In genomic region chr20:45154183-45154582, GRCh38 we compare ENCODE assay signal across 21 cellular contexts. TPM values are rescaled to one million over a fixed set of nuclear protein-coding genes. Genes with fewer than 3 reads are reported as not detected.
DNase-seq lines count a peak whose midpoint lies in the region; ATAC-seq and TF ChIP-seq lines count a peak whose summit lies in the region.
"Had no signal": no experiment of that assay in that cellular context is flagged by ENCODE, and none has a peak within 500 bp of the region (broad histone marks: within the 10 kb centered on the region; RNA-seq: fewer than 3 reads in every experiment).

No MANE protein-coding gene starts in this region.

- H3K27ac Mint-ChIP-seq in WTC11, result no peak overlapping the region
- H3K27ac Mint-ChIP-seq in activated CD8-positive, alpha-beta memory T cell treated with anti-CD3 and anti-CD28 coated beads, Interleukin-2, amount 10 ng/mL, durations not matched to agents 7 days and 5 days, result no peak overlapping the region

- no peaks in the 10 kb centered on the region for H3K4me1 Mint-ChIP-seq in WTC11
- H3K4me1 Mint-ChIP-seq in activated CD8-positive, alpha-beta memory T cell treated with anti-CD3 and anti-CD28 coated beads, Interleukin-2, amount 10 ng/mL, durations not matched to agents 7 days and 5 days, result no peaks in the 10 kb centered on the region

- POLR2A ChIA-PET in WTC11 (lab: Charles Lee), result no interaction called here

- CTCF ChIA-PET in WTC11 (lab: Charles Lee), result interaction anchor here (2.5 kb wide), 1 partner anchor 16 kb away, joined by 13 read pairs; no protein-coding TSS in a partner anchor
- CTCF ChIA-PET in activated CD8-positive, alpha-beta memory T cell treated with anti-CD3 and anti-CD28 coated beads, Interleukin-2, amount 10 ng/mL, durations not matched to agents 7 days and 5 days (lab: Charles Lee), result no interaction called here

- H3K4me2 ChIP-seq in BLaER1 treated with 17β-estradiol and CSF1 and Interleukin-3, amounts not matched to agents 10 nM and 100 nM, result peak overlapping the region in 6 of 11 experiments; percentile 17 to 84 (median 60); a peak in 11 of 22 replicates

- TF ChIP-seq CTCF in WTC11 (IDR thresholded peaks at IDR 0.05), result no peak
- peak; percentile 16 for TF ChIP-seq CTCF in fibroblast of villous mesenchyme (IDR thresholded peaks at IDR 0.05; ENCODE audit: insufficient read depth, low read depth, low read length)

- peaks cover 24 to 61% (median 40%) of the 10 kb centered on the region in 11 experiments for H3K9me3 ChIP-seq in BLaER1 treated with 17β-estradiol and CSF1 and Interleukin-3, amounts not matched to agents 10 nM and 100 nM (replicated peaks in 1 of 11)
- H3K9me3 ChIP-seq: Caco-2, ovary, thyroid gland had no signal

- peak; percentile 7 for DNase-seq in HT1080 (ENCODE audit: low read depth)
- no peak for DNase-seq in WTC11 (ENCODE audit: low spot score)
- DNase-seq in fibroblast of villous mesenchyme (ENCODE audit: low read depth), result no peak
- DNase-seq in activated CD8-positive, alpha-beta memory T cell treated with anti-CD3 and anti-CD28 coated beads, Interleukin-2, amount 10 ng/mL, durations not matched to agents 7 days and 5 days, result no peak
- DNase-seq in occipital lobe (lab: John Stamatoyannopoulos, UW), result no peak
- DNase-seq: activated CD4-positive, alpha-beta T cell treated with anti-CD3 and anti-CD28 coated beads, Interleukin-2, amount 50 U/mL, for 4 hours; activated T-cell treated with anti-CD3 and anti-CD28 coated beads for 4 hours; amniotic stem cell; Caco-2; EL; mammary epithelial cell; NCI-H1694 treated with DMSO at 0.1 percent for 48 hours; NCI-H2227 treated with DMSO at 0.1 percent for 48 hours; ovary; sigmoid colon; stimulated activated naive CD4-positive, alpha-beta T cell; thyroid gland had no signal

- H4K20me1 ChIP-seq in BLaER1 treated with 17β-estradiol and CSF1 and Interleukin-3, amounts not matched to agents 10 nM and 100 nM, result no peaks in the 10 kb centered on the region

- H3K27me3 ChIP-seq in BLaER1 treated with 17β-estradiol and CSF1 and Interleukin-3, amounts not matched to agents 10 nM and 100 nM, result no peaks in the 10 kb centered on the region
- H3K27me3 ChIP-seq: ovary, sigmoid colon, thyroid gland had no signal

- peaks cover 9% of the 10 kb centered on the region; the same call in 1 of the 2 replicates for H3K36me3 Mint-ChIP-seq in WTC11
- peaks cover 3% of the 10 kb centered on the region for H3K36me3 Mint-ChIP-seq in activated CD8-positive, alpha-beta memory T cell treated with anti-CD3 and anti-CD28 coated beads, Interleukin-2, amount 10 ng/mL, durations not matched to agents 7 days and 5 days

- H3K4me1 ChIP-seq in BLaER1 treated with 17β-estradiol and CSF1 and Interleukin-3, amounts not matched to agents 10 nM and 100 nM, result peaks cover 0 to 32% (median 12%) of the 10 kb centered on the region in 10 experiments; a peak in 11 of 20 replicates
- H3K4me1 ChIP-seq: Caco-2 had no signal

- no peak overlapping the region for H3K9ac ChIP-seq in BLaER1 treated with 17β-estradiol and CSF1 and Interleukin-3, amounts not matched to agents 10 nM and 100 nM

- H3K4me3 Mint-ChIP-seq in WTC11, result no peak overlapping the region
- H3K4me3 Mint-ChIP-seq in activated CD8-positive, alpha-beta memory T cell treated with anti-CD3 and anti-CD28 coated beads, Interleukin-2, amount 10 ng/mL, durations not matched to agents 7 days and 5 days, result no peak overlapping the region

- peak overlapping the region in 6 of 11 experiments; percentile 14 to 71 (median 55); a peak in 9 of 22 replicates for H3K27ac ChIP-seq in BLaER1 treated with 17β-estradiol and CSF1 and Interleukin-3, amounts not matched to agents 10 nM and 100 nM
- H3K27ac ChIP-seq: ovary, sigmoid colon, thyroid gland had no signal

- no peaks in the 10 kb centered on the region; a peak in 3 of 22 replicates for H3K36me3 ChIP-seq in BLaER1 treated with 17β-estradiol and CSF1 and Interleukin-3, amounts not matched to agents 10 nM and 100 nM
- H3K36me3 ChIP-seq: ovary, sigmoid colon, thyroid gland had no signal

- no peak overlapping the region for H3K4me3 ChIP-seq in BLaER1 treated with 17β-estradiol and CSF1 and Interleukin-3, amounts not matched to agents 10 nM and 100 nM
- H3K4me3 ChIP-seq in fibroblast of villous mesenchyme (ENCODE audit: low read depth, low read length), result no peak overlapping the region
- H3K4me3 ChIP-seq: ovary, sigmoid colon, thyroid gland had no signal

- H3K27me3 Mint-ChIP-seq in WTC11 (ENCODE audit: low read depth), result peaks cover 41% of the 10 kb centered on the region
- peaks cover 46% of the 10 kb centered on the region for H3K27me3 Mint-ChIP-seq in activated CD8-positive, alpha-beta memory T cell treated with anti-CD3 and anti-CD28 coated beads, Interleukin-2, amount 10 ng/mL, durations not matched to agents 7 days and 5 days

- peaks cover 29% of the 10 kb centered on the region for H3K9me3 Mint-ChIP-seq in WTC11
- peaks cover 3% of the 10 kb centered on the region for H3K9me3 Mint-ChIP-seq in activated CD8-positive, alpha-beta memory T cell treated with anti-CD3 and anti-CD28 coated beads, Interleukin-2, amount 10 ng/mL, durations not matched to agents 7 days and 5 days (ENCODE audit: low read depth)

- ATAC-seq in WTC11 (peak; percentile 47), HG02623 (IDR thresholded peaks at IDR 0.05; ENCODE audit: unreplicated experiment) (no peak), HG03097 (IDR thresholded peaks at IDR 0.05; ENCODE audit: low FRiP score, unreplicated experiment) (no peak)
- no peak for ATAC-seq in activated CD8-positive, alpha-beta memory T cell treated with anti-CD3 and anti-CD28 coated beads, Interleukin-2, amount 10 ng/mL, durations not matched to agents 7 days and 5 days

TF ChIP-seq in WTC11, 78 proteins besides CTCF, POLR2A, EP300 and RAD21 (continues in another document):
- no peak for TF ChIP-seq RELA (CRISPR knock-in tag; IDR thresholded peaks at IDR 0.05; ENCODE audit: borderline replicate concordance)
- TF ChIP-seq OVOL2 (CRISPR knock-in tag; IDR thresholded peaks at IDR 0.05; ENCODE audit: borderline replicate concordance), result no peak
- no peak for TF ChIP-seq GRHL2 (CRISPR knock-in tag; IDR thresholded peaks at IDR 0.05; ENCODE audit: insufficient replicate concordance, severe bottlenecking)
- TF ChIP-seq CDX4 (CRISPR knock-in tag; IDR thresholded peaks at IDR 0.05; ENCODE audit: borderline replicate concordance), result no peak

RNA-seq across cellular contexts. Expression of gene PI3, which starts 20.5 kb away (rescaled TPM):
- not detected in 2 replicates for total RNA-seq in HT1080 (2014; rRNA removed; shearing (Covaris generic))
- not detected in 2 replicates for polyA plus RNA-seq in HT1080 (2015; cell fraction: cytosol; rRNA removed)
- polyA plus RNA-seq in HT1080 (2015; cell fraction: nucleus; rRNA removed), result not detected in 2 replicates
- total RNA-seq in WTC11 (2021) (not detected in 3 replicates), fibroblast of villous mesenchyme (not detected in 2 replicates), occipital lobe (not detected)
- total RNA-seq in activated CD8-positive, alpha-beta memory T cell treated with anti-CD3 and anti-CD28 coated beads, Interleukin-2, amount 10 ng/mL, durations not matched to agents 7 days and 5 days, result not detected
- total RNA-seq: sigmoid colon, thyroid gland had no signal

RNA-seq across cellular contexts. Expression of gene WFDC12, which starts 29.9 kb away (rescaled TPM):
- total RNA-seq in HT1080 (2014; rRNA removed; shearing (Covaris generic)), result not detected in 2 replicates
- polyA plus RNA-seq in HT1080 (2015; cell fraction: cytosol; rRNA removed), result not detected in 2 replicates
- polyA plus RNA-seq in HT1080 (2015; cell fraction: nucleus; rRNA removed), result not detected in 2 replicates
- not detected in 3 replicates for total RNA-seq in WTC11 (2021)
- total RNA-seq in fibroblast of villous mesenchyme, result not detected in 2 replicates
- not detected for total RNA-seq in activated CD8-positive, alpha-beta memory T cell treated with anti-CD3 and anti-CD28 coated beads, Interleukin-2, amount 10 ng/mL, durations not matched to agents 7 days and 5 days
- not detected for total RNA-seq in occipital lobe
- total RNA-seq: Caco-2, mammary epithelial cell, ovary, sigmoid colon, thyroid gland had no signal
- polyA plus RNA-seq: ovary had no signal

RNA-seq across cellular contexts. Expression of gene WFDC5, which starts 39.2 kb away (rescaled TPM):
- not detected in 2 replicates for total RNA-seq in HT1080 (2014; rRNA removed; shearing (Covaris generic))
- not detected in 2 replicates for polyA plus RNA-seq in HT1080 (2015; cell fraction: cytosol; rRNA removed)
- polyA plus RNA-seq in HT1080 (2015; cell fraction: nucleus; rRNA removed), result not detected in 2 replicates
- total RNA-seq in WTC11 (2021), result not detected in 3 replicates
- not detected in 2 replicates for total RNA-seq in fibroblast of villous mesenchyme
- total RNA-seq in activated CD8-positive, alpha-beta memory T cell treated with anti-CD3 and anti-CD28 coated beads, Interleukin-2, amount 10 ng/mL, durations not matched to agents 7 days and 5 days, result not detected
- not detected for total RNA-seq in occipital lobe
- total RNA-seq: Caco-2, ovary, sigmoid colon, thyroid gland had no signal
- polyA plus RNA-seq: ovary had no signal

RNA-seq across cellular contexts. Expression of gene SEMG1, which starts 52.6 kb away (rescaled TPM):
- not detected in 2 replicates for total RNA-seq in HT1080 (2014; rRNA removed; shearing (Covaris generic))
- polyA plus RNA-seq in HT1080 (2015; cell fraction: cytosol; rRNA removed), result not detected in 2 replicates
- polyA plus RNA-seq in HT1080 (2015; cell fraction: nucleus; rRNA removed), result not detected in 2 replicates
- total RNA-seq in WTC11 (2021), result 2.0 to 2.9 TPM (median 2.1 TPM) in 3 replicates
- total RNA-seq in fibroblast of villous mesenchyme, result not detected in 2 replicates
- total RNA-seq in activated CD8-positive, alpha-beta memory T cell treated with anti-CD3 and anti-CD28 coated beads, Interleukin-2, amount 10 ng/mL, durations not matched to agents 7 days and 5 days, result not detected
- total RNA-seq in occipital lobe, result not detected
- total RNA-seq: Caco-2, mammary epithelial cell, ovary, sigmoid colon, thyroid gland had no signal
- polyA plus RNA-seq: keratinocyte, mammary epithelial cell, ovary had no signal

RNA-seq across cellular contexts. Expression of gene KCNS1, which starts 53.3 kb away (rescaled TPM):
- total RNA-seq in HT1080 (2014; rRNA removed; shearing (Covaris generic)), result not detected in 2 replicates
- polyA plus RNA-seq in HT1080 (2015; cell fraction: cytosol; rRNA removed), result not detected in 2 replicates
- not detected in 2 replicates for polyA plus RNA-seq in HT1080 (2015; cell fraction: nucleus; rRNA removed)
- total RNA-seq in WTC11 (2021) (1.2 to 2.1 TPM (median 2.1 TPM) in 3 replicates), fibroblast of villous mesenchyme (0.86 and 1.3 TPM in 2 replicates), occipital lobe (2.7 TPM)
- under 1 TPM; 0.18 to 0.49 TPM for total RNA-seq in activated CD8-positive, alpha-beta memory T cell treated with anti-CD3 and anti-CD28 coated beads, Interleukin-2, amount 10 ng/mL, durations not matched to agents 7 days and 5 days
- total RNA-seq: ovary had no signal
